ENCODE assay signal across 1 cellular context in the genomic region with DNA sequence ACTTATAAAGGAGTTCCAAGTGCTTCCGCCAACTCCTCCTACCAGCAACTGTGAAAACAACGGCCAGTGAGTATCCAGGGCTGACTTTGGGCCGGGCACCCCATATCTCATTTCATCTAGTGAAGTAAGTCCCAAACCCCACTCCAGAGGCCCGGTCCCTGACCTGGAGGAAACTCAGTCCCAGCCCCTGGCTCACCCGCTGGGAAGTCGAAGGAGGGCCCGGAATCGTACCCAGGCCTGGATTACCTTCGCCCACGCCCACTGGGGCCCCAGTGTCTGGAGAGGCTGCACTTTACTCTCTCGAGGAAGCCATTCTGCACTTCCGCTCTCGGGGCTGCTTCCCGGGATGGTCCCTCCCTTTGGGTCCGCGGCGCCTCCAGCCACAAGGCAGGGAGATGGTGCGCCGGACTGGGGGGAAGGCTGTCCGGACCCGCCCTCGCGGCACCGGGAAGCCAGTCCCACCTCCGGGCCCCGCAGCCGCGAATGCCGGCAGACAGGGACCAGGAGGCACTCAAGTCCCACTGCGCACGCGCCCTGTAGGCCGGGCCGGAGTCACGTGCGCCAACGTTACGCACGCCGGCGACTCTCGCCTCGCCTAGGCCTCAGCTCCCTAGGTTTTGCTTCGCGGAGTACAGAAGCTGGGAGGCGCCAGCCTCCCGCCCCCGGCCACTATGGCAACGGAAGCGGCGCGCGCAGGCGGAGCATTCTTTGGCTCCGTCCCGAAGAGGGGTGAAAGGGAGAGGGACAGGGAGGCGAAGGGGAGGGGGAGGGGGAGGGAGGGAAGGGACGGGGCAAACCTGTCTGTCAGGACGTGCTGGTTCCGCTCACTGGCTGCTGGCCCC.
A peak's percentile ranks its signal among the peaks of the same experiment; 100 is the strongest.
TF ChIP-seq lines count a peak whose summit lies in the region.

Gene CMTR2 (minus strand): TSS at position 513 of the 842 bp plus-strand sequence. CDS start 3,482 bp downstream, outside the sequence.

TF ChIP-seq in K562, 482 proteins besides CTCF, POLR2A, EP300 and RAD21 (continued from another document and continues in another):
- no peak; the same call in 1 of the 2 replicates for TF ChIP-seq ETS1 (conservative IDR thresholded peaks at IDR 0.05; ENCODE audit: control insufficient read depth, low read depth, low read length)
- peak; percentile 82 for TF ChIP-seq POLR2B (IDR thresholded peaks at IDR 0.05; ENCODE audit: low read depth, partially characterized antibody)
- TF ChIP-seq ESRRA (IDR thresholded peaks at IDR 0.05; ENCODE audit: borderline replicate concordance, low read depth), result peak; percentile 45; the same call in 1 of the 2 replicates
- TF ChIP-seq ASH1L (IDR thresholded peaks at IDR 0.05; ENCODE audit: borderline replicate concordance, low read depth, partially characterized antibody), result no peak
- 0 out of 2 replicates have a peak, but pooled peaks have one; percentile 11 for TF ChIP-seq ERF (CRISPR knock-in tag; IDR thresholded peaks at IDR 0.05)
- TF ChIP-seq NRF1 (conservative IDR thresholded peaks at IDR 0.05 in 1 of 2, IDR thresholded peaks at IDR 0.05 in 1 of 2), result peak; percentile 96 to 97
- TF ChIP-seq SMAD4 (CRISPR knock-in tag; conservative IDR thresholded peaks at IDR 0.05), result peak; percentile 73
- peak; percentile 69 for TF ChIP-seq NFRKB (IDR thresholded peaks at IDR 0.05; ENCODE audit: low read depth)
- peak; percentile 63; the same call in 1 of the 2 replicates for TF ChIP-seq AFF4 (CRISPR knock-in tag; IDR thresholded peaks at IDR 0.05)
- TF ChIP-seq EZH2 (IDR thresholded peaks at IDR 0.05; ENCODE audit: borderline replicate concordance, low read depth, low read length), result no peak
- TF ChIP-seq BRD9 (IDR thresholded peaks at IDR 0.05; ENCODE audit: low read depth, partially characterized antibody), result no peak
- no peak for TF ChIP-seq ZNF589 (CRISPR knock-in tag; IDR thresholded peaks at IDR 0.05; ENCODE audit: low read depth)
- no peak for TF ChIP-seq CCAR2 (IDR thresholded peaks at IDR 0.05; ENCODE audit: low read depth, low read length)
- TF ChIP-seq ARID1B (IDR thresholded peaks at IDR 0.05), result peak; percentile 33; the same call in 1 of the 2 replicates
- TF ChIP-seq HNRNPH1 (optimal IDR thresholded peaks at IDR 0.05; ENCODE audit: low read depth, low read length), result no peak
- no peak for TF ChIP-seq TCFL5 (CRISPR knock-in tag; conservative IDR thresholded peaks at IDR 0.05)
- no peak for TF ChIP-seq SMAD2 (IDR thresholded peaks at IDR 0.05; ENCODE audit: low read depth, low read length)
- TF ChIP-seq DNMT1 (IDR thresholded peaks at IDR 0.05), result no peak
- TF ChIP-seq NCOA6 (IDR thresholded peaks at IDR 0.05), result no peak
- TF ChIP-seq, protein P1, sequence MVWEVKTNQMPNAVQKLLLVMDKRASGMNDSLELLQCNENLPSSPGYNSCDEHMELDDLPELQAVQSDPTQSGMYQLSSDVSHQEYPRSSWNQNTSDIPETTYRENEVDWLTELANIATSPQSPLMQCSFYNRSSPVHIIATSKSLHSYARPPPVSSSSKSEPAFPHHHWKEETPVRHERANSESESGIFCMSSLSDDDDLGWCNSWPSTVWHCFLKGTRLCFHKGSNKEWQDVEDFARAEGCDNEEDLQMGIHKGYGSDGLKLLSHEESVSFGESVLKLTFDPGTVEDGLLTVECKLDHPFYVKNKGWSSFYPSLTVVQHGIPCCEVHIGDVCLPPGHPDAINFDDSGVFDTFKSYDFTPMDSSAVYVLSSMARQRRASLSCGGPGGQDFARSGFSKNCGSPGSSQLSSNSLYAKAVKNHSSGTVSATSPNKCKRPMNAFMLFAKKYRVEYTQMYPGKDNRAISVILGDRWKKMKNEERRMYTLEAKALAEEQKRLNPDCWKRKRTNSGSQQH (CRISPR knock-in tag; IDR thresholded peaks at IDR 0.05), result no peak
- TF ChIP-seq FOXK2 (conservative IDR thresholded peaks at IDR 0.05 in 1 of 2, IDR thresholded peaks at IDR 0.05 in 1 of 2; ENCODE audit: low read depth in 2 of 2), result peak in 1 of 2 experiments; percentile 48; a peak in 1 of 4 replicates
- peak; percentile 60; the same call in 1 of the 2 replicates for TF ChIP-seq ATF7 (IDR thresholded peaks at IDR 0.05)
- TF ChIP-seq HNRNPUL1 (IDR thresholded peaks at IDR 0.05; ENCODE audit: low read length), result no peak
- peak; percentile 56 for TF ChIP-seq HMGN3 (IDR thresholded peaks at IDR 0.05; ENCODE audit: borderline replicate concordance, extremely low read depth, insufficient read length, low read depth, low read length)
- TF ChIP-seq, protein P2, sequence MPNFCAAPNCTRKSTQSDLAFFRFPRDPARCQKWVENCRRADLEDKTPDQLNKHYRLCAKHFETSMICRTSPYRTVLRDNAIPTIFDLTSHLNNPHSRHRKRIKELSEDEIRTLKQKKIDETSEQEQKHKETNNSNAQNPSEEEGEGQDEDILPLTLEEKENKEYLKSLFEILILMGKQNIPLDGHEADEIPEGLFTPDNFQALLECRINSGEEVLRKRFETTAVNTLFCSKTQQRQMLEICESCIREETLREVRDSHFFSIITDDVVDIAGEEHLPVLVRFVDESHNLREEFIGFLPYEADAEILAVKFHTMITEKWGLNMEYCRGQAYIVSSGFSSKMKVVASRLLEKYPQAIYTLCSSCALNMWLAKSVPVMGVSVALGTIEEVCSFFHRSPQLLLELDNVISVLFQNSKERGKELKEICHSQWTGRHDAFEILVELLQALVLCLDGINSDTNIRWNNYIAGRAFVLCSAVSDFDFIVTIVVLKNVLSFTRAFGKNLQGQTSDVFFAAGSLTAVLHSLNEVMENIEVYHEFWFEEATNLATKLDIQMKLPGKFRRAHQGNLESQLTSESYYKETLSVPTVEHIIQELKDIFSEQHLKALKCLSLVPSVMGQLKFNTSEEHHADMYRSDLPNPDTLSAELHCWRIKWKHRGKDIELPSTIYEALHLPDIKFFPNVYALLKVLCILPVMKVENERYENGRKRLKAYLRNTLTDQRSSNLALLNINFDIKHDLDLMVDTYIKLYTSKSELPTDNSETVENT (CRISPR knock-in tag; IDR thresholded peaks at IDR 0.05), result peak; percentile 85; the same call in 1 of the 2 replicates
- TF ChIP-seq SP1 (CRISPR knock-in tag; IDR thresholded peaks at IDR 0.05), result peak; percentile 16; the same call in 1 of the 2 replicates
- no peak for TF ChIP-seq CEBPZ (IDR thresholded peaks at IDR 0.05; ENCODE audit: borderline replicate concordance, low read depth, low read length)
- TF ChIP-seq ZNF561 (CRISPR knock-in tag; conservative IDR thresholded peaks at IDR 0.05), result no peak
- no peak for TF ChIP-seq CTCFL (IDR thresholded peaks at IDR 0.05; ENCODE audit: borderline replicate concordance, insufficient read depth, low read depth, low read length, poor library complexity, severe bottlenecking)
- TF ChIP-seq FOXP1 (CRISPR knock-in tag; IDR thresholded peaks at IDR 0.05), result no peak
- no peak for TF ChIP-seq RNF219 (CRISPR knock-in tag; IDR thresholded peaks at IDR 0.05)
- TF ChIP-seq CBX3 (IDR thresholded peaks at IDR 0.05; ENCODE audit: borderline replicate concordance in 1 of 2, low read length in 2 of 2), result peak in 1 of 2 experiments; percentile 40; a peak in 1 of 3 replicates
- TF ChIP-seq, protein P3, sequence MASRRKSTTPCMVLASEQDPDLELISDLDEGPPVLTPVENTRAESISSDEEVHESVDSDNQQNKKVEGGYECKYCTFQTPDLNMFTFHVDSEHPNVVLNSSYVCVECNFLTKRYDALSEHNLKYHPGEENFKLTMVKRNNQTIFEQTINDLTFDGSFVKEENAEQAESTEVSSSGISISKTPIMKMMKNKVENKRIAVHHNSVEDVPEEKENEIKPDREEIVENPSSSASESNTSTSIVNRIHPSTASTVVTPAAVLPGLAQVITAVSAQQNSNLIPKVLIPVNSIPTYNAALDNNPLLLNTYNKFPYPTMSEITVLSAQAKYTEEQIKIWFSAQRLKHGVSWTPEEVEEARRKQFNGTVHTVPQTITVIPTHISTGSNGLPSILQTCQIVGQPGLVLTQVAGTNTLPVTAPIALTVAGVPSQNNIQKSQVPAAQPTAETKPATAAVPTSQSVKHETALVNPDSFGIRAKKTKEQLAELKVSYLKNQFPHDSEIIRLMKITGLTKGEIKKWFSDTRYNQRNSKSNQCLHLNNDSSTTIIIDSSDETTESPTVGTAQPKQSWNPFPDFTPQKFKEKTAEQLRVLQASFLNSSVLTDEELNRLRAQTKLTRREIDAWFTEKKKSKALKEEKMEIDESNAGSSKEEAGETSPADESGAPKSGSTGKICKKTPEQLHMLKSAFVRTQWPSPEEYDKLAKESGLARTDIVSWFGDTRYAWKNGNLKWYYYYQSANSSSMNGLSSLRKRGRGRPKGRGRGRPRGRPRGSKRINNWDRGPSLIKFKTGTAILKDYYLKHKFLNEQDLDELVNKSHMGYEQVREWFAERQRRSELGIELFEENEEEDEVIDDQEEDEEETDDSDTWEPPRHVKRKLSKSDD (conservative IDR thresholded peaks at IDR 0.05; ENCODE audit: low read length), result no peak
- TF ChIP-seq ZNF699 (CRISPR knock-in tag; IDR thresholded peaks at IDR 0.05; ENCODE audit: insufficient replicate concordance), result no peak
